ENCODE assay signal across 21 cellular contexts in genomic region chr17:44983563-44983962, GRCh38. TPM values are rescaled to one million over a fixed set of nuclear protein-coding genes. Genes with fewer than 3 reads are reported as not detected.
"Had no signal": no experiment of that assay in that cellular context is flagged by ENCODE, and none has a peak within 500 bp of the region (broad histone marks: within the 10 kb centered on the region; RNA-seq: fewer than 3 reads in every experiment).

No MANE protein-coding gene starts in this region.

- H3K27ac ChIP-seq: dorsolateral prefrontal cortex, lower lobe of right lung, parathyroid adenoma, thyroid gland had no signal

- H3K9me3 ChIP-seq: lower lobe of right lung, thyroid gland had no signal

- ATAC-seq: activated CD8-positive, alpha-beta memory T cell treated with anti-CD3 and anti-CD28 coated beads, Interleukin-2, amount 10 ng/mL, durations not matched to agents 7 days and 5 days; lower lobe of right lung; natural killer cell treated with Interleukin-12 subunit alpha and Interleukin-12 subunit beta and Interleukin-15 and Interleukin-18, amount 100 ng/mL, for 72 hours; T-cell had no signal

- H2AFZ ChIP-seq: parathyroid adenoma had no signal

- H3K4me3 ChIP-seq: dorsolateral prefrontal cortex, lower lobe of right lung, thyroid gland had no signal

- H3K4me1 ChIP-seq: parathyroid adenoma, thyroid gland had no signal

- DNase-seq: activated CD4-positive, alpha-beta memory T cell treated with anti-CD3 and anti-CD28 coated beads, Interleukin-2, amount 10 ng/mL, durations not matched to agents 7 days and 5 days; activated CD4-positive, alpha-beta T cell treated with anti-CD3 and anti-CD28 coated beads for 48 hours; activated CD4-positive, CD25-positive, alpha-beta regulatory T cell; activated CD8-positive, alpha-beta memory T cell treated with anti-CD3 and anti-CD28 coated beads, Interleukin-2, amount 10 ng/mL, durations not matched to agents 7 days and 5 days; activated naive CD4-positive, alpha-beta T cell; activated naive CD8-positive, alpha-beta T cell treated with anti-CD3 and anti-CD28 coated beads for 36 hours; amniotic stem cell; caudate nucleus; dorsolateral prefrontal cortex; foreskin melanocyte; head of caudate nucleus; immature natural killer cell; lower lobe of right lung; stimulated activated CD8-positive, alpha-beta memory T cell treated with anti-CD3 and anti-CD28 coated beads, Interleukin-4, amount 100 ng/mL, for 48 hours; stimulated activated naive CD4-positive, alpha-beta T cell treated with Interleukin-2 at 50 U/mL for 16 hours; T-cell; thyroid gland had no signal

- H3K9ac ChIP-seq: parathyroid adenoma had no signal

- H3K36me3 ChIP-seq: lower lobe of right lung, thyroid gland had no signal

RNA-seq across cellular contexts. Expression of gene C1QL1, which starts 15.5 kb away (rescaled TPM):
- total RNA-seq: activated naive CD8-positive, alpha-beta T cell treated with anti-CD3 and anti-CD28 coated beads for 36 hours; epithelial cell of proximal tubule; lower lobe of right lung; natural killer cell treated with Interleukin-12 subunit alpha and Interleukin-12 subunit beta and Interleukin-15 and Interleukin-18, amount 100 ng/mL, for 72 hours; subcutaneous adipose tissue; T-cell had no signal
